In the genomic region with DNA sequence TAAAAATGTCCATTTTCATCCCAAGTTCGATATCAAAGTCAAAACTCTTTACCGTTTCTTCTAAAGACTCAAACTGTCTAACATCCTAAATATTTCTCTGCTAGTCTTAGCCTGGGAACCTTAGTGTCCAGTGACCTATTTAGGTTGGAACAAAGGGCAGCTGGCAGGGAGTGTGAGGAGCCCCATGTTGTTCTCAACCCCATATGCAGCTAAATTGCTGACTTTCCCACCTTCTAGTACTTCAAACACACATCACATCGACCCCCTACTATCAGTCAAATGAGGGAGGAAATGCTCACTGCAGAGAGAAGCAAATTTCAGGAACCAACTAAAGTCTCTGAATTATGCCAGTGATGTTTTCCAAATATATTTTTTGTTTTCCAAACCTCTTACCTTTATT, we compare ENCODE assay signal across 31 cellular contexts.
"Had no signal": no experiment of that assay in that cellular context is flagged by ENCODE, and none has a peak within 500 bp of the region (broad histone marks: within the 10 kb centered on the region; RNA-seq: fewer than 3 reads in every experiment).

No MANE protein-coding gene starts in this region.

- H3K4me1 Mint-ChIP-seq: activated CD4-positive, alpha-beta T cell treated with anti-CD3 and anti-CD28 coated beads, Interleukin-2, amount 10 ng/mL, durations not matched to agents 24 days and 14 days; activated naive CD4-positive, alpha-beta T cell treated with anti-CD3 and anti-CD28 coated beads, Interleukin-2, amount 50 U/mL, for 24 hours; activated naive CD8-positive, alpha-beta T cell treated with anti-CD3 and anti-CD28 coated beads, Interleukin-2, amount 10 ng/mL, durations not matched to agents 7 days and 5 days had no signal

- H3K27me3 Mint-ChIP-seq: activated CD4-positive, alpha-beta T cell treated with anti-CD3 and anti-CD28 coated beads, Interleukin-2, amount 10 ng/mL, durations not matched to agents 24 days and 14 days; activated naive CD4-positive, alpha-beta T cell treated with anti-CD3 and anti-CD28 coated beads, Interleukin-2, amount 50 U/mL, for 24 hours; activated naive CD8-positive, alpha-beta T cell treated with anti-CD3 and anti-CD28 coated beads, Interleukin-2, amount 10 ng/mL, durations not matched to agents 7 days and 5 days had no signal

- H3K9me3 Mint-ChIP-seq: activated CD4-positive, alpha-beta T cell treated with anti-CD3 and anti-CD28 coated beads, Interleukin-2, amount 10 ng/mL, durations not matched to agents 24 days and 14 days; activated CD8-positive, alpha-beta T cell treated with anti-CD3 and anti-CD28 coated beads for 36 hours; activated naive CD4-positive, alpha-beta T cell treated with anti-CD3 and anti-CD28 coated beads, Interleukin-2, amount 50 U/mL, for 24 hours; activated naive CD8-positive, alpha-beta T cell treated with anti-CD3 and anti-CD28 coated beads, Interleukin-2, amount 10 ng/mL, durations not matched to agents 7 days and 5 days; activated T-cell treated with anti-CD3 and anti-CD28 coated beads, Interleukin-2, amount 50 U/mL, for 24 hours; activated T-helper 2 cell treated with anti-CD3 and anti-CD28 coated beads, Interferon-gamma antibody, Interleukin-2, Interleukin-4, amounts not matched to agents 10 μg/mL and 5 μg/mL and 100 μg/mL, durations not matched to agents 14 hours and 24 hours and 36 hours had no signal

- H3K4me1 ChIP-seq: ascending aorta had no signal

- H3K36me3 ChIP-seq: ascending aorta, MG63 had no signal

- H3K36me3 Mint-ChIP-seq: activated naive CD4-positive, alpha-beta T cell treated with anti-CD3 and anti-CD28 coated beads, Interleukin-2, amount 50 U/mL, for 24 hours; activated naive CD8-positive, alpha-beta T cell treated with anti-CD3 and anti-CD28 coated beads, Interleukin-2, amount 10 ng/mL, durations not matched to agents 7 days and 5 days had no signal

- H3K4me3 Mint-ChIP-seq: activated CD4-positive, alpha-beta T cell treated with anti-CD3 and anti-CD28 coated beads, Interleukin-2, amount 10 ng/mL, durations not matched to agents 24 days and 14 days; activated CD8-positive, alpha-beta T cell treated with anti-CD3 and anti-CD28 coated beads for 36 hours; activated naive CD4-positive, alpha-beta T cell treated with anti-CD3 and anti-CD28 coated beads, Interleukin-2, amount 50 U/mL, for 24 hours; activated naive CD8-positive, alpha-beta T cell treated with anti-CD3 and anti-CD28 coated beads, Interleukin-2, amount 10 ng/mL, durations not matched to agents 7 days and 5 days; activated T-cell treated with anti-CD3 and anti-CD28 coated beads, Interleukin-2, amount 50 U/mL, for 24 hours had no signal

- ATAC-seq: activated CD8-positive, alpha-beta T cell treated with anti-CD3 and anti-CD28 coated beads for 36 hours had no signal

- H3K4me3 ChIP-seq: ascending aorta, MG63 had no signal

- H3K27ac Mint-ChIP-seq: activated CD4-positive, alpha-beta T cell treated with anti-CD3 and anti-CD28 coated beads, Interleukin-2, amount 10 ng/mL, durations not matched to agents 24 days and 14 days; activated CD8-positive, alpha-beta T cell treated with anti-CD3 and anti-CD28 coated beads for 36 hours; activated naive CD8-positive, alpha-beta T cell treated with anti-CD3 and anti-CD28 coated beads, Interleukin-2, amount 10 ng/mL, durations not matched to agents 7 days and 5 days; activated T-cell treated with anti-CD3 and anti-CD28 coated beads, Interleukin-2, amount 50 U/mL, for 24 hours; activated T-helper 2 cell treated with anti-CD3 and anti-CD28 coated beads, Interferon-gamma antibody, Interleukin-2, Interleukin-4, amounts not matched to agents 10 μg/mL and 5 μg/mL and 100 μg/mL, durations not matched to agents 14 hours and 24 hours and 36 hours had no signal

- H3K27ac ChIP-seq: ascending aorta, VCaP had no signal

- H3K27me3 ChIP-seq: ascending aorta, MG63 had no signal

- H3K9me3 ChIP-seq: ascending aorta, MG63 had no signal

- DNase-seq: activated CD4-positive, alpha-beta T cell treated with anti-CD3 and anti-CD28 coated beads, Interleukin-2, amount 10 ng/mL, durations not matched to agents 24 days and 14 days; activated CD4-positive, alpha-beta T cell treated with anti-CD3 and anti-CD28 coated beads, Interleukin-2, amount 50 U/mL, for 4 hours; activated CD4-positive, CD25-positive, alpha-beta regulatory T cell; activated CD8-positive, alpha-beta T cell treated with anti-CD3 and anti-CD28 coated beads for 36 hours; activated gamma-delta T cell; activated naive CD4-positive, alpha-beta T cell treated with Interleukin-2 at 50 U/mL for 16 hours; activated naive CD8-positive, alpha-beta T cell treated with anti-CD3 and anti-CD28 coated beads, Interleukin-2, amount 10 ng/mL, durations not matched to agents 7 days and 5 days; activated T-cell treated with anti-CD3 and anti-CD28 coated beads, Interleukin-2, amount 50 U/mL, for 24 hours; amygdala; Kasumi-1; KBM-7; MG63; NCI-H1048; NCI-H1105 treated with DMSO at 0.1 percent for 48 hours; NCI-H1436; NCI-H1694; NCI-H2029; NCI-H345; NCI-H524 treated with DMSO at 0.1 percent for 48 hours; NCI-H748 treated with DMSO at 0.1 percent for 48 hours; NK-92 treated with Interleukin-12 subunit alpha and Interleukin-12 subunit beta, amount 100 ng/mL, for 24 hours; OCI-M1; Right ventricle myocardium superior; SW 1271; T-helper 1 cell; T-helper 2 cell; T-helper 9 cell had no signal
